ENCODE assay signal across 8 cellular contexts in the genomic region with DNA sequence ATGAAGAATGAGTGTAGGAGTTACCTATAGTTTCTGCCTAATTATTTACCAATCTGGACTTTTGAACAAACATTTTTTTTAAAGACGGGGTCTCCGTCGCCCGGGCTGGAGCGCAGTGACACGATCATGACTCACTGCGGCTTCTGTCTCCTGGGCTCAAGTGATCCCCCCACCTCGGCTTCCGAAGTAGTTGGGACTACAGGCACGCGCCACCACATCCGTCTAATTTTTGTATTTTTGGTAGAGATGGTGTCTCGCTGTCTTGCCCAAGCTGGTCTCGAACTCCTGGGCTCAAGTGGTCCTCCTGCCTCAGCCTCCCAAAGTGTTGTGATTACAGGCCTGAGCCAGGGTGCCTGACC. TPM values are rescaled to one million over a fixed set of nuclear protein-coding genes. Genes with fewer than 3 reads are reported as not detected.
A peak's percentile ranks its signal among the peaks of the same experiment; 100 is the strongest.
DNase-seq lines count a peak whose midpoint lies in the region; ATAC-seq and TF ChIP-seq lines count a peak whose summit lies in the region.

No MANE protein-coding gene starts in this region.

- peak overlapping the region; percentile 78 for H3K4me3 Mint-ChIP-seq in activated T-cell treated with anti-CD3 and anti-CD28 coated beads, Interleukin-2, amount 50 U/mL, for 4 hours

- intact Hi-C loops in tibial artery (cut with DNase I; ENCODE audit: low total_unique reads) = no loop called here

- H3K4me1 ChIP-seq in liver (ENCODE audit: control insufficient read depth in 4 of 4, insufficient read depth in 4 of 4, low read length in 3 of 4) = peaks cover 4 to 10% (median 6%) of the 10 kb centered on the region in 4 donors
- H3K4me1 ChIP-seq in tibial artery = peaks cover 0 to 50% (median 30%) of the 10 kb centered on the region in 4 donors

- in situ Hi-C loops in astrocyte of the cerebellum (cut with HindIII; ENCODE audit: low sequenced_read_pairs) = no loop called here

- TF ChIP-seq CTCF in astrocyte of the cerebellum (IDR thresholded peaks at IDR 0.05; ENCODE audit: low read depth, low read length, missing control alignments) (no peak), liver (IDR thresholded peaks at IDR 0.05; ENCODE audit: low read depth, low read length, missing input control) (no peak), tibial artery (IDR thresholded peaks at IDR 0.05) (no peak)

- H3K27me3 ChIP-seq in liver (ENCODE audit: control insufficient read depth in 4 of 4, insufficient read depth in 4 of 4, low read length in 3 of 4) (no peaks in the 10 kb centered on the region), tibial artery (no peaks in the 10 kb centered on the region)

- H3K36me3 Mint-ChIP-seq in activated T-cell treated with anti-CD3 and anti-CD28 coated beads, Interleukin-2, amount 50 U/mL, for 4 hours (ENCODE audit: insufficient read depth) = peaks cover 5% of the 10 kb centered on the region

- no peaks in the 10 kb centered on the region for H3K9me3 Mint-ChIP-seq in activated T-cell treated with anti-CD3 and anti-CD28 coated beads, Interleukin-2, amount 50 U/mL, for 4 hours

- DNase-seq in activated T-cell treated with anti-CD3 and anti-CD28 coated beads, Interleukin-2, amount 50 U/mL, for 4 hours = no peak
- DNase-seq in activated T-cell treated with anti-CD3 and anti-CD28 coated beads for 4 hours (no peak), astrocyte of the cerebellum (ENCODE audit: low read depth) (no peak), tibial artery (peak in 1 of 2 donors; percentile 62), LoVo (ENCODE audit: low spot score) (no peak)

- H3K9me3 ChIP-seq in liver (ENCODE audit: control insufficient read depth in 4 of 4, low read length in 3 of 4) (no peaks in the 10 kb centered on the region), tibial artery (no peaks in the 10 kb centered on the region)

- no peak for ATAC-seq in activated T-cell treated with anti-CD3 and anti-CD28 coated beads, Interleukin-2, amount 50 U/mL, for 4 hours
- ATAC-seq in HG03139 (IDR thresholded peaks at IDR 0.05; ENCODE audit: unreplicated experiment) (no peak), HG02938 (IDR thresholded peaks at IDR 0.05; ENCODE audit: unreplicated experiment) (no peak)

- peaks cover 21% of the 10 kb centered on the region for H3K4me1 Mint-ChIP-seq in activated T-cell treated with anti-CD3 and anti-CD28 coated beads, Interleukin-2, amount 50 U/mL, for 4 hours (ENCODE audit: low read depth)

- WGBS in liver = 84% methylated on average over 14 of the region's 14 CpGs

- H3K27ac ChIP-seq in liver (ENCODE audit: low read depth in 1 of 2, low read length in 2 of 2) (peak overlapping the region; percentile 94 to 97), tibial artery (peak overlapping the region; percentile 96 to 100)

- H3K4me3 ChIP-seq in astrocyte of the cerebellum (ENCODE audit: low read depth, low read length) = peak overlapping the region; percentile 91
- peak overlapping the region in 1 of 3 donors; percentile 95 for H3K4me3 ChIP-seq in liver (ENCODE audit: low read depth in 1 of 3, low read length in 3 of 3)
- peak overlapping the region; percentile 79 to 100 for H3K4me3 ChIP-seq in tibial artery

- peaks cover 28% of the 10 kb centered on the region for H3K27me3 Mint-ChIP-seq in activated T-cell treated with anti-CD3 and anti-CD28 coated beads, Interleukin-2, amount 50 U/mL, for 4 hours (ENCODE audit: low read depth)

- no peak for TF ChIP-seq RAD21 in liver (IDR thresholded peaks at IDR 0.05)

- H3K9ac ChIP-seq in liver (ENCODE audit: low read depth in 1 of 2, low read length in 2 of 2) = peak overlapping the region in 1 of 2 donors; percentile 75

- H3K36me3 ChIP-seq in liver (ENCODE audit: control insufficient read depth in 4 of 4, insufficient read depth in 3 of 4, low read depth in 1 of 4, low read length in 3 of 4) = no peaks in the 10 kb centered on the region
- peaks cover 7 to 15% (median 9%) of the 10 kb centered on the region in 3 donors for H3K36me3 ChIP-seq in tibial artery

TF ChIP-seq in liver, 16 proteins besides CTCF, POLR2A, EP300 and RAD21:
- no peak for TF ChIP-seq RXRA (IDR thresholded peaks at IDR 0.05)
- TF ChIP-seq FOXA1 (IDR thresholded peaks at IDR 0.05) = no peak
- no peak for TF ChIP-seq EGR1 (IDR thresholded peaks at IDR 0.05; ENCODE audit: low read depth in 2 of 2)
- TF ChIP-seq HNF4A (conservative IDR thresholded peaks at IDR 0.05) = no peak
- no peak for TF ChIP-seq ZBTB33 (IDR thresholded peaks at IDR 0.05)
- no peak for TF ChIP-seq SP1 (IDR thresholded peaks at IDR 0.05)
- TF ChIP-seq FOXA2 (IDR thresholded peaks at IDR 0.05) = no peak
- TF ChIP-seq, protein P1, sequence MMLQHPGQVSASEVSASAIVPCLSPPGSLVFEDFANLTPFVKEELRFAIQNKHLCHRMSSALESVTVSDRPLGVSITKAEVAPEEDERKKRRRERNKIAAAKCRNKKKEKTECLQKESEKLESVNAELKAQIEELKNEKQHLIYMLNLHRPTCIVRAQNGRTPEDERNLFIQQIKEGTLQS (IDR thresholded peaks at IDR 0.05) = no peak
- TF ChIP-seq NR2F2 (IDR thresholded peaks at IDR 0.05) = no peak
- no peak for TF ChIP-seq TAF1 (conservative IDR thresholded peaks at IDR 0.05)
- TF ChIP-seq HNF4G (IDR thresholded peaks at IDR 0.05) = no peak
- TF ChIP-seq GABPA (IDR thresholded peaks at IDR 0.05 in 1 of 2, conservative IDR thresholded peaks at IDR 0.05 in 1 of 2) = no peak
- TF ChIP-seq JUND (IDR thresholded peaks at IDR 0.05) = no peak
- TF ChIP-seq MAX (IDR thresholded peaks at IDR 0.05) = no peak
- no peak for TF ChIP-seq YY1 (IDR thresholded peaks at IDR 0.05)
- no peak for TF ChIP-seq REST (IDR thresholded peaks at IDR 0.05)

RNA-seq across cellular contexts. Expression of gene CTNNA1, which starts 1.5 kb away (rescaled TPM):
- total RNA-seq in activated T-cell treated with anti-CD3 and anti-CD28 coated beads, Interleukin-2, amount 50 U/mL, for 4 hours = 10 to 100 TPM; 27.0 to 40.3 (median 32.2) TPM
- 100 to 1,000 TPM; 141 to 150 TPM for total RNA-seq in liver
- polyA plus RNA-seq in liver = 10 to 100 TPM; 39.9 to 64.4 TPM
